In genomic region chr9:34352122-34352652, GRCh38 we compare ENCODE assay signal across 7 cellular contexts. TPM values are rescaled to one million over a fixed set of nuclear protein-coding genes. Genes with fewer than 3 reads are reported as not detected.
A peak's percentile ranks its signal among the peaks of the same experiment; 100 is the strongest.
DNase-seq lines count a peak whose midpoint lies in the region; ATAC-seq and TF ChIP-seq lines count a peak whose summit lies in the region.
"Not testable (repeated sequence)": the region's sequence is repeated elsewhere in the genome, so short reads cannot be mapped to it uniquely, and the experiment has no call there.
"Had no signal": no experiment of that assay in that cellular context is flagged by ENCODE, and none has a peak within 500 bp of the region (broad histone marks: within the 10 kb centered on the region; RNA-seq: fewer than 3 reads in every experiment).

No MANE protein-coding gene starts in this region.

- not testable (repeated sequence) for TF ChIP-seq EP300 in stomach (IDR thresholded peaks at IDR 0.05)

- intact Hi-C loops in body of pancreas (cut with DNase I); right lobe of liver (cut with DNase I); stomach (cut with DNase I; ENCODE audit: low total_unique reads): not testable (repeated sequence)

- DNase-seq in body of pancreas, result peak; percentile 57 to 80 (median 67)
- DNase-seq in ecto neural progenitor cell (ENCODE audit: low spot score), result peak; percentile 3
- peak; percentile 75 for DNase-seq in left lobe of liver (ENCODE audit: low spot score)
- peak; percentile 64 to 74 (median 72) for DNase-seq in right lobe of liver
- peak; percentile 49 for DNase-seq in stomach

- ATAC-seq in body of pancreas (peak; percentile 100), left lobe of liver (peak; percentile 73), right lobe of liver (peak; percentile 72 to 91 (median 85))

- H3K36me3 ChIP-seq in body of pancreas (replicated peaks in 1 of 2; ENCODE audit: insufficient read depth in 1 of 2, low read depth in 2 of 2); right lobe of liver; mucosa of stomach (ENCODE audit: control insufficient read depth, insufficient read depth, low read length); stomach: not testable (repeated sequence)

- H3K4me1 ChIP-seq in body of pancreas, result peaks cover 24% of the 10 kb centered on the region
- H3K4me1 ChIP-seq in right lobe of liver, result peaks cover 0 to 34% (median 7%) of the 10 kb centered on the region in 4 donors
- H3K4me1 ChIP-seq in mucosa of stomach (ENCODE audit: control insufficient read depth, insufficient read depth, low read length), result not testable (repeated sequence)
- H3K4me1 ChIP-seq in stomach, result peaks cover 0 to 34% (median 4%) of the 10 kb centered on the region in 4 donors

- H3K27me3 ChIP-seq in body of pancreas; right lobe of liver; mucosa of stomach (ENCODE audit: control insufficient read depth, insufficient read depth, low read length); stomach: not testable (repeated sequence)

- TF ChIP-seq CTCF in body of pancreas (IDR thresholded peaks at IDR 0.05); right lobe of liver (IDR thresholded peaks at IDR 0.05); stomach (IDR thresholded peaks at IDR 0.05): not testable (repeated sequence)

- H3K9me3 ChIP-seq in body of pancreas; right lobe of liver; mucosa of stomach (ENCODE audit: control insufficient read depth, low read length): not testable (repeated sequence)
- peaks cover 0 to 11% (median 0%) of the 10 kb centered on the region in 4 donors for H3K9me3 ChIP-seq in stomach

- H3K27ac ChIP-seq in body of pancreas (peak overlapping the region; percentile 74 to 91 (median 80)), right lobe of liver (peak overlapping the region; percentile 54 to 80 (median 76)), stomach (peak overlapping the region; percentile 66 to 90 (median 77))

- peak overlapping the region; percentile 34 for H3K9ac ChIP-seq in mucosa of stomach (ENCODE audit: low read length)

- WGBS in body of pancreas, 2 donors, result 29 to 32% methylated on average over 7 of the region's 7 CpGs
- 48% methylated on average over 3 of the region's 7 CpGs for WGBS in right lobe of liver (ENCODE audit: insufficient coverage, low coverage, low lambda C conversion rate, missing lambda C conversion rate)
- WGBS in stomach, 5 donors, result 32 to 68% (median 40%) methylated on average over 7 of the region's 7 CpGs

- not testable (repeated sequence) for H3K4me3 ChIP-seq in body of pancreas; mucosa of stomach (ENCODE audit: low read length)
- H3K4me3 ChIP-seq in right lobe of liver, result peak overlapping the region; percentile 8 to 45 (median 34)
- peak overlapping the region in 3 of 4 donors; percentile 6 to 30 (median 19) for H3K4me3 ChIP-seq in stomach

- not testable (repeated sequence) for TF ChIP-seq POLR2A in body of pancreas (IDR thresholded peaks at IDR 0.05); right lobe of liver (IDR thresholded peaks at IDR 0.05); stomach (IDR thresholded peaks at IDR 0.05)

RNA-seq across cellular contexts. Expression of gene NUDT2, which starts 22.8 kb away (rescaled TPM):
- total RNA-seq in body of pancreas (10 to 100 TPM in 1 of 2 donors, 1 to 10 TPM in 1; 9.2 to 14.0 TPM), left lobe of liver (8.7 TPM), right lobe of liver (10 to 100 TPM in 4 of 6 experiments, 1 to 10 TPM in 2; 4.9 to 13.7 (median 11.2) TPM), stomach (10 to 100 TPM in 3 of 5 donors, 1 to 10 TPM in 1, under 1 TPM in 1; 0.87 to 46.9 (median 17.0) TPM)
- 10 to 100 TPM; 22.2 to 73.2 (median 34.5) TPM for polyA plus RNA-seq in stomach

RNA-seq across cellular contexts. Expression of gene KIF24, which starts 23.1 kb away (rescaled TPM):
- total RNA-seq in body of pancreas (under 1 TPM; 0.26 to 0.33 TPM), left lobe of liver (0.33 TPM), right lobe of liver (under 1 TPM; 0.14 to 0.74 (median 0.24) TPM), stomach (1 to 10 TPM in 4 of 5 donors, under 1 TPM in 1; 0.29 to 5.8 (median 3.2) TPM)
- under 1 TPM; 0.37 to 0.90 (median 0.46) TPM for polyA plus RNA-seq in stomach
- polyA plus RNA-seq: CD4-positive, alpha-beta memory T cell had no signal

RNA-seq across cellular contexts. Expression of gene MYORG, which starts 24.5 kb away (rescaled TPM):
- total RNA-seq in body of pancreas, result 10 to 100 TPM; 11.2 to 11.9 TPM
- total RNA-seq in left lobe of liver, result 76.2 TPM
- 10 to 100 TPM; 27.1 to 73.6 (median 36.0) TPM for total RNA-seq in right lobe of liver
- 10 to 100 TPM in 4 of 5 donors, 1 to 10 TPM in 1; 9.5 to 31.3 (median 19.6) TPM for total RNA-seq in stomach
- polyA plus RNA-seq in stomach, result 1 to 10 TPM in 2 of 3 donors, under 1 TPM in 1; 0.76 to 9.0 (median 3.9) TPM

Comparison
In these comparisons a context has a peak if more than half of its experiments do, and no peak if none do; other contexts are left out.
1. DNase-seq: peak in every context shown above with its lines; median percentile 75 in left lobe of liver; 72 in right lobe of liver; 67 in body of pancreas; 49 in stomach; 3 in ecto neural progenitor cell.